Comparison of ENCODE assay signal across 23 cellular contexts in the genomic region with DNA sequence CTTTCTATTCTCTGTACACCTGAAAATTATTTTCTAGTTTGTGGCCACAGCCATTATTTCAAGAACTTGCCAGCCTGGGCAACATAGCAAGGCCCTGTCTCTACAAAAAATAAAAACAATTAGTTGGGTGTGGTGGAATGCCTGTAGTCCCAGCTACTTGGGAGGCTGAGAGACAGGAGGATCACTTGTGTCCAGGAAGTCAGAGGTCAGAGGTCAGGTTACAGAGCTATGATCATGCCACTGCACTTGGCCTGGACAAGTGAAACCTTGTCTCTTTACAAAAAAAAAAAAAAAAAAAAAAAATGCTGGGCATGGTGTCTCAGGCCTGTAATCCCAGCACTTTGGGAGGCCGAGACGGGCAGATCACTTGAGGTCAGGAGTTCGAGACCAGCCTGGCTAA.
"Had no signal": no experiment of that assay in that cellular context is flagged by ENCODE, and none has a peak within 500 bp of the region (broad histone marks: within the 10 kb centered on the region; RNA-seq: fewer than 3 reads in every experiment).

No MANE protein-coding gene starts in this region.

- H3K4me1 Mint-ChIP-seq: activated CD4-positive, alpha-beta memory T cell treated with anti-CD3 and anti-CD28 coated beads, Interleukin-2, amount 10 ng/mL, durations not matched to agents 7 days and 5 days; activated CD4-positive, alpha-beta T cell treated with anti-CD3 and anti-CD28 coated beads, Interleukin-2, amount 10 ng/mL, durations not matched to agents 24 days and 14 days; activated naive CD8-positive, alpha-beta T cell treated with anti-CD3 and anti-CD28 coated beads, Interleukin-2, amount 50 U/mL, for 24 hours; immature natural killer cell; memory B cell; stimulated activated effector memory CD8-positive, alpha-beta T cell treated with anti-CD3 and anti-CD28 coated beads, Interleukin-12 subunit alpha, Interleukin-12 subunit beta, amount 100 ng/mL, for 72 hours; stimulated activated naive CD8-positive, alpha-beta T cell treated with anti-CD3 and anti-CD28 coated beads, Interleukin-15, amount 100 ng/mL, for 72 hours had no signal

- H3K27me3 Mint-ChIP-seq: activated CD4-positive, alpha-beta memory T cell treated with anti-CD3 and anti-CD28 coated beads, Interleukin-2, amount 10 ng/mL, durations not matched to agents 7 days and 5 days; activated CD4-positive, alpha-beta T cell treated with anti-CD3 and anti-CD28 coated beads, Interleukin-2, amount 10 ng/mL, durations not matched to agents 24 days and 14 days; activated naive CD8-positive, alpha-beta T cell treated with anti-CD3 and anti-CD28 coated beads, Interleukin-2, amount 50 U/mL, for 24 hours; memory B cell; stimulated activated naive CD8-positive, alpha-beta T cell treated with anti-CD3 and anti-CD28 coated beads, Interleukin-15, amount 100 ng/mL, for 72 hours had no signal

- H3K4me3 Mint-ChIP-seq: activated CD4-positive, alpha-beta memory T cell treated with anti-CD3 and anti-CD28 coated beads, Interleukin-2, amount 10 ng/mL, durations not matched to agents 7 days and 5 days; activated CD4-positive, alpha-beta T cell treated with anti-CD3 and anti-CD28 coated beads, Interleukin-2, amount 10 ng/mL, durations not matched to agents 24 days and 14 days; activated naive CD8-positive, alpha-beta T cell treated with anti-CD3 and anti-CD28 coated beads, Interleukin-2, amount 50 U/mL, for 24 hours; immature natural killer cell; memory B cell; stimulated activated effector memory CD8-positive, alpha-beta T cell treated with anti-CD3 and anti-CD28 coated beads, Interleukin-12 subunit alpha, Interleukin-12 subunit beta, amount 100 ng/mL, for 72 hours; stimulated activated naive CD8-positive, alpha-beta T cell treated with anti-CD3 and anti-CD28 coated beads, Interleukin-15, amount 100 ng/mL, for 72 hours; WTC11 had no signal

- H3K9me3 Mint-ChIP-seq: activated CD4-positive, alpha-beta memory T cell treated with anti-CD3 and anti-CD28 coated beads, Interleukin-2, amount 10 ng/mL, durations not matched to agents 7 days and 5 days; activated CD4-positive, alpha-beta T cell treated with anti-CD3 and anti-CD28 coated beads, Interleukin-2, amount 10 ng/mL, durations not matched to agents 24 days and 14 days; activated naive CD8-positive, alpha-beta T cell treated with anti-CD3 and anti-CD28 coated beads, Interleukin-2, amount 50 U/mL, for 24 hours; immature natural killer cell; memory B cell; stimulated activated effector memory CD8-positive, alpha-beta T cell treated with anti-CD3 and anti-CD28 coated beads, Interleukin-12 subunit alpha, Interleukin-12 subunit beta, amount 100 ng/mL, for 72 hours; stimulated activated naive CD8-positive, alpha-beta T cell treated with anti-CD3 and anti-CD28 coated beads, Interleukin-15, amount 100 ng/mL, for 72 hours; WTC11 had no signal

- ATAC-seq: activated naive CD8-positive, alpha-beta T cell treated with anti-CD3 and anti-CD28 coated beads, Interleukin-2, amount 50 U/mL, for 24 hours; stimulated activated effector memory CD8-positive, alpha-beta T cell treated with anti-CD3 and anti-CD28 coated beads, Interleukin-12 subunit alpha, Interleukin-12 subunit beta, amount 100 ng/mL, for 72 hours; stimulated activated naive CD8-positive, alpha-beta T cell treated with anti-CD3 and anti-CD28 coated beads, Interleukin-15, amount 100 ng/mL, for 72 hours; WTC11 had no signal

- H3K27ac Mint-ChIP-seq: activated CD4-positive, alpha-beta memory T cell treated with anti-CD3 and anti-CD28 coated beads, Interleukin-2, amount 10 ng/mL, durations not matched to agents 7 days and 5 days; activated CD4-positive, alpha-beta T cell treated with anti-CD3 and anti-CD28 coated beads, Interleukin-2, amount 10 ng/mL, durations not matched to agents 24 days and 14 days; activated naive CD8-positive, alpha-beta T cell treated with anti-CD3 and anti-CD28 coated beads, Interleukin-2, amount 50 U/mL, for 24 hours; memory B cell; stimulated activated effector memory CD8-positive, alpha-beta T cell treated with anti-CD3 and anti-CD28 coated beads, Interleukin-12 subunit alpha, Interleukin-12 subunit beta, amount 100 ng/mL, for 72 hours; stimulated activated naive CD8-positive, alpha-beta T cell treated with anti-CD3 and anti-CD28 coated beads, Interleukin-15, amount 100 ng/mL, for 72 hours; WTC11 had no signal

- DNase-seq: activated CD4-positive, alpha-beta memory T cell treated with anti-CD3 and anti-CD28 coated beads, Interleukin-2, amount 10 ng/mL, durations not matched to agents 7 days and 5 days; activated CD4-positive, alpha-beta T cell treated with anti-CD3 and anti-CD28 coated beads, Interleukin-2, amount 10 ng/mL, durations not matched to agents 24 days and 14 days; activated effector memory CD4-positive, alpha-beta T cell treated with anti-CD3 and anti-CD28 coated beads, Interleukin-2, amount 50 U/mL, for 16 hours; activated naive CD4-positive, alpha-beta T cell treated with anti-CD3 and anti-CD28 coated beads, Interleukin-2, amount 50 U/mL, for 16 hours; activated naive CD8-positive, alpha-beta T cell treated with anti-CD3 and anti-CD28 coated beads, Interleukin-2, amount 50 U/mL, for 24 hours; cerebellar nuclear complex; cortex of kidney; effector CD4-positive, alpha-beta T cell; glutamatergic neuron; immature natural killer cell; kidney glomerular epithelial cell; left ventricle myocardium inferior; occipital lobe; right lobe of liver; stimulated activated CD4-positive, alpha-beta T cell treated with anti-CD3 and anti-CD28 coated beads, Interleukin-2, amount 100 ng/mL, for 24 hours; stimulated activated naive CD8-positive, alpha-beta T cell treated with anti-CD3 and anti-CD28 coated beads, Interleukin-15, amount 100 ng/mL, for 72 hours had no signal

- H3K4me3 ChIP-seq: hepatocyte, left ventricle myocardium inferior, right lobe of liver, skin epidermis, suprapubic skin, tibial nerve had no signal
